ENCODE assay signal across 17 cellular contexts in genomic region chr11:30527566-30527965, GRCh38. TPM values are rescaled to one million over a fixed set of nuclear protein-coding genes. Genes with fewer than 3 reads are reported as not detected.
DNase-seq lines count a peak whose midpoint lies in the region; ATAC-seq, FAIRE-seq and TF ChIP-seq lines count a peak whose summit lies in the region.
"Had no signal": no experiment of that assay in that cellular context is flagged by ENCODE, and none has a peak within 500 bp of the region (broad histone marks: within the 10 kb centered on the region; RNA-seq: fewer than 3 reads in every experiment).

No MANE protein-coding gene starts in this region.

- intact Hi-C loops in HepG2 (cut with micrococcal nuclease; ENCODE audit: unreplicated experiment) (no loop called here), right lobe of liver (cut with DNase I) (no loop called here), upper lobe of right lung (cut with DNase I) (no loop called here)

- H3K9me3 ChIP-seq in HepG2 (ENCODE audit: low read length) (no peaks in the 10 kb centered on the region), right lobe of liver (no peaks in the 10 kb centered on the region), upper lobe of right lung (no peaks in the 10 kb centered on the region)
- H3K9me3 ChIP-seq: BLaER1 had no signal

- H3K4me3 ChIP-seq in HepG2 (replicated peaks in 1 of 3; ENCODE audit: insufficient read depth in 1 of 3, low read depth in 2 of 3, low read length in 3 of 3): no peak overlapping the region
- H3K4me3 ChIP-seq in right lobe of liver: no peak overlapping the region
- H3K4me3 ChIP-seq in upper lobe of right lung: no peak overlapping the region
- H3K4me3 ChIP-seq: BLaER1 had no signal

- H3K9ac ChIP-seq in HepG2 (ENCODE audit: insufficient read depth, low read depth, low read length): no peak overlapping the region
- H3K9ac ChIP-seq: BLaER1 had no signal

- TF ChIP-seq EP300 in HepG2 (IDR thresholded peaks at IDR 0.05; ENCODE audit: low read depth in 2 of 2, low read length in 2 of 2) (no peak), HepG2 (CRISPR knock-in tag; IDR thresholded peaks at IDR 0.05; ENCODE audit: borderline replicate concordance) (no peak)

- WGBS in HepG2 (ENCODE audit: low lambda C conversion rate): 0% methylated on average over 1 of the region's 3 CpGs
- WGBS in right lobe of liver (ENCODE audit: insufficient coverage, low coverage, low lambda C conversion rate, missing lambda C conversion rate): 36% methylated on average over 1 of the region's 3 CpGs

- DNase-seq in HepG2 (ENCODE audit: low spot score) (no peak), right lobe of liver (no peak), mesothelial cell of epicardium (ENCODE audit: low spot score in 2 of 2, unreplicated experiment in 2 of 2) (no peak), progenitor cell of endocrine pancreas (ENCODE audit: low spot score, unreplicated experiment) (no peak), retina (no peak), upper lobe of right lung (no peak)
- DNase-seq: CD8-positive, alpha-beta memory T cell; DMS 273 treated with DMSO at 0.1 percent for 48 hours; HCEC 1CT; HFFc6; KBM-7 had no signal

- H3K27me3 Mint-ChIP-seq in mesothelial cell of epicardium (ENCODE audit: low read depth) (no peaks in the 10 kb centered on the region), progenitor cell of endocrine pancreas (no peaks in the 10 kb centered on the region)
- H3K27me3 Mint-ChIP-seq: CD8-positive, alpha-beta memory T cell had no signal

- H3K27me3 ChIP-seq in HepG2 (ENCODE audit: control insufficient read depth in 1 of 2, insufficient read depth in 2 of 2, low read length in 2 of 2) (no peaks in the 10 kb centered on the region), right lobe of liver (no peaks in the 10 kb centered on the region), upper lobe of right lung (no peaks in the 10 kb centered on the region)
- H3K27me3 ChIP-seq: BLaER1 had no signal

- no peak for FAIRE-seq in HepG2 (lab: Jason Lieb, UNC)
- FAIRE-seq: H1 had no signal

- H2AFZ ChIP-seq in HepG2 (ENCODE audit: low read length): no peak overlapping the region

- no peaks in the 10 kb centered on the region for H3K79me2 ChIP-seq in HepG2 (ENCODE audit: insufficient read depth, low read length)

- no peaks in the 10 kb centered on the region for H4K20me1 ChIP-seq in HepG2 (ENCODE audit: insufficient read depth, low read length)

- H3K36me3 ChIP-seq in HepG2 (replicated peaks in 1 of 2; ENCODE audit: control insufficient read depth in 1 of 2, insufficient read depth in 2 of 2, low read length in 2 of 2): no peaks in the 10 kb centered on the region
- no peaks in the 10 kb centered on the region for H3K36me3 ChIP-seq in right lobe of liver
- no peaks in the 10 kb centered on the region for H3K36me3 ChIP-seq in upper lobe of right lung

- H3K27ac ChIP-seq in HepG2 (ENCODE audit: extremely low read length, insufficient read depth, low read length) (no peak overlapping the region), right lobe of liver (no peak overlapping the region), upper lobe of right lung (no peak overlapping the region)
- H3K27ac ChIP-seq: 22Rv1, BLaER1, HL-60 had no signal

- POLR2A ChIA-PET in HepG2 (lab: Yijun Ruan, JAX): no interaction called here

- H3K4me2 ChIP-seq in HepG2 (ENCODE audit: low read depth, low read length): no peak overlapping the region
- H3K4me2 ChIP-seq: BLaER1 had no signal

- TF ChIP-seq RAD21 in HepG2 (CRISPR knock-in tag; IDR thresholded peaks at IDR 0.05): no peak

- H3K4me1 Mint-ChIP-seq in mesothelial cell of epicardium (peaks cover 38% of the 10 kb centered on the region), progenitor cell of endocrine pancreas (ENCODE audit: low read depth) (peaks cover 14% of the 10 kb centered on the region)
- H3K4me1 Mint-ChIP-seq: CD8-positive, alpha-beta memory T cell had no signal

- ATAC-seq in HepG2 (no peak), right lobe of liver (no peak), upper lobe of right lung (no peak), GM19023 (IDR thresholded peaks at IDR 0.05; ENCODE audit: unreplicated experiment) (no peak), HG02610 (IDR thresholded peaks at IDR 0.05; ENCODE audit: unreplicated experiment) (no peak)

- H3K4me1 ChIP-seq in HepG2 (ENCODE audit: insufficient read depth, low read length) (no peaks in the 10 kb centered on the region), right lobe of liver (no peaks in the 10 kb centered on the region), upper lobe of right lung (no peaks in the 10 kb centered on the region)
- H3K4me1 ChIP-seq: BLaER1 had no signal

- BruUV-seq in HepG2 (replicated peaks; lab: Mats Ljungman, UMichigan): no TSS peak

- no peak for TF ChIP-seq CTCF in HepG2 (CRISPR knock-in tag; IDR thresholded peaks at IDR 0.05)
- no peak for TF ChIP-seq CTCF in right lobe of liver (IDR thresholded peaks at IDR 0.05)
- no peak for TF ChIP-seq CTCF in mesothelial cell of epicardium (IDR thresholded peaks at IDR 0.05; ENCODE audit: unreplicated experiment)
- no peak for TF ChIP-seq CTCF in progenitor cell of endocrine pancreas (IDR thresholded peaks at IDR 0.05; ENCODE audit: unreplicated experiment)
- TF ChIP-seq CTCF in upper lobe of right lung (IDR thresholded peaks at IDR 0.05): no peak

- H3K9me3 Mint-ChIP-seq in mesothelial cell of epicardium: no peaks in the 10 kb centered on the region
- no peaks in the 10 kb centered on the region for H3K9me3 Mint-ChIP-seq in progenitor cell of endocrine pancreas (ENCODE audit: low read depth)

- in situ Hi-C loops in HepG2 (cut with HindIII; ENCODE audit: extremely low pct_ligation_motif_present, low pct_unique_long_range_greater_than_20kb): no loop called here

- peak overlapping the region; percentile 64 for H3K27ac Mint-ChIP-seq in mesothelial cell of epicardium
- peak overlapping the region; percentile 1 for H3K27ac Mint-ChIP-seq in progenitor cell of endocrine pancreas
- H3K27ac Mint-ChIP-seq: HFFc6 had no signal

- TF ChIP-seq POLR2A in HepG2 (IDR thresholded peaks at IDR 0.05; ENCODE audit: insufficient read depth in 1 of 2, low read depth in 2 of 2, low read length in 2 of 2): no peak
- TF ChIP-seq POLR2A in right lobe of liver (IDR thresholded peaks at IDR 0.05): no peak

- peaks cover 17% of the 10 kb centered on the region for H3K36me3 Mint-ChIP-seq in mesothelial cell of epicardium
- no peaks in the 10 kb centered on the region for H3K36me3 Mint-ChIP-seq in progenitor cell of endocrine pancreas (ENCODE audit: insufficient read depth)
- H3K36me3 Mint-ChIP-seq: CD8-positive, alpha-beta memory T cell had no signal

- no peak overlapping the region for H3K4me3 Mint-ChIP-seq in mesothelial cell of epicardium
- no peak overlapping the region for H3K4me3 Mint-ChIP-seq in progenitor cell of endocrine pancreas (ENCODE audit: low read depth)
- H3K4me3 Mint-ChIP-seq: CD8-positive, alpha-beta memory T cell; HFFc6 had no signal

- CTCF ChIA-PET in HepG2 (lab: Yijun Ruan, JAX; ENCODE audit: low intra/inter-chr PET ratio, low total read pairs): no interaction called here

TF ChIP-seq in HepG2, 621 proteins besides CTCF, POLR2A, EP300 and RAD21:
- TF ChIP-seq HNRNPK (IDR thresholded peaks at IDR 0.05; ENCODE audit: low read depth, low read length, poor library complexity, severe bottlenecking) (peak; percentile 44), ZNF451 (CRISPR knock-in tag; IDR thresholded peaks at IDR 0.05) (no peak)

RNA-seq across cellular contexts. Expression of gene MPPED2, which starts 58.6 kb away (rescaled TPM):
- not detected in 2 replicates for total RNA-seq in HepG2 (2016; rRNA removed; fragmentation: Illumina TruSeq; extraction: Trizol)
- not detected in 2 replicates for total RNA-seq in HepG2 (2016; cell fraction: cytosol; rRNA removed; fragmentation: Illumina TruSeq; extraction: Trizol; ENCODE audit: low read depth)
- not detected in 2 replicates for total RNA-seq in HepG2 (2016; cell fraction: insoluble cytoplasmic fraction; rRNA removed; fragmentation: Illumina TruSeq; extraction: Trizol)
- not detected in 2 replicates for total RNA-seq in HepG2 (2016; cell fraction: membrane; rRNA removed; fragmentation: Illumina TruSeq; extraction: Trizol)
- not detected in 2 replicates for total RNA-seq in HepG2 (2016; cell fraction: nucleus; rRNA removed; fragmentation: Illumina TruSeq; extraction: Trizol)
- polyA plus RNA-seq in HepG2 (2011; rRNA removed): not detected in 2 replicates
- not detected in 2 replicates for polyA plus RNA-seq in HepG2 (2011; cell fraction: cytosol; rRNA removed)
- not detected in 2 replicates for polyA plus RNA-seq in HepG2 (2011; cell fraction: nucleus; rRNA removed)
- polyA plus RNA-seq in HepG2 (2012): not detected in 2 replicates
- not detected in 2 replicates for polyA plus RNA-seq in HepG2 (2016; cell fraction: cytosol; fragmentation: Illumina TruSeq; extraction: Trizol; ENCODE audit: low read depth)
- not detected in 2 replicates for polyA plus RNA-seq in HepG2 (2016; cell fraction: insoluble cytoplasmic fraction; fragmentation: Illumina TruSeq; extraction: Trizol; ENCODE audit: low read depth)
- not detected in 2 replicates for polyA plus RNA-seq in HepG2 (2016; cell fraction: membrane; fragmentation: Illumina TruSeq; extraction: Trizol; ENCODE audit: low read depth)
- polyA plus RNA-seq in HepG2 (2016; cell fraction: nucleus; fragmentation: Illumina TruSeq; extraction: Trizol; ENCODE audit: insufficient read depth, low read depth): not detected in 2 replicates
- polyA minus RNA-seq in HepG2 (2011; rRNA and poly(A)+ RNA removed; ENCODE audit: low replicate concordance): not detected in 2 replicates
- polyA minus RNA-seq in HepG2 (2011; cell fraction: cytosol; rRNA and poly(A)+ RNA removed): not detected in 2 replicates
- not detected in 2 replicates for polyA minus RNA-seq in HepG2 (2011; cell fraction: nucleus; rRNA and poly(A)+ RNA removed)
- 1 to 10 TPM in 2 of 6 experiments, under 1 TPM in 4; 0.12 to 1.8 (median 0.75) TPM for total RNA-seq in right lobe of liver
- 163 to 179 TPM (median 166 TPM) in 3 replicates for total RNA-seq in mesothelial cell of epicardium
- total RNA-seq in progenitor cell of endocrine pancreas: 25.9 and 32.8 TPM in 2 replicates
- 1.3 TPM for total RNA-seq in upper lobe of right lung
- total RNA-seq: CD8-positive, alpha-beta memory T cell; HFFc6 had no signal
